Comparison of ENCODE assay signal across 14 cellular contexts in genomic region chr11:7889985-7890384, GRCh38. TPM values are rescaled to one million over a fixed set of nuclear protein-coding genes. Genes with fewer than 3 reads are reported as not detected.
DNase-seq lines count a peak whose midpoint lies in the region; ATAC-seq, FAIRE-seq and TF ChIP-seq lines count a peak whose summit lies in the region.
"Had no signal": no experiment of that assay in that cellular context is flagged by ENCODE, and none has a peak within 500 bp of the region (broad histone marks: within the 10 kb centered on the region; RNA-seq: fewer than 3 reads in every experiment).

No MANE protein-coding gene starts in this region.

- WGBS in neuronal stem cell (ENCODE audit: extremely low coverage in 2 of 2, insufficient read length in 2 of 2, insufficient replicate concordance in 1 of 2), 2 donors = no CpG with 5 or more reads among the region's 5 CpGs
- WGBS in aorta, 2 donors = 18 to 27% methylated on average over 5 of the region's 5 CpGs

- no peak overlapping the region for H3K14ac ChIP-seq in neuronal stem cell (ENCODE audit: low read length)

- intact Hi-C loops in OCI-LY7 (cut with micrococcal nuclease; ENCODE audit: unreplicated experiment) = no loop called here
- intact Hi-C loops in Calu3 (cut with micrococcal nuclease; ENCODE audit: unreplicated experiment) = loop anchor here (5.0 kb wide), 1 partner anchor 202 kb away; no protein-coding TSS in a partner anchor
- intact Hi-C loops in activated T-helper 1 cell treated with anti-CD3 and anti-CD28 coated beads, Interleukin-12 subunit alpha, Interleukin-12 subunit beta, Interleukin-2, Interleukin-4 antibody, amounts not matched to agents 30 ng/mL and 10 ng/mL and 1 ng/mL, durations not matched to agents 14 hours and 24 hours and 36 hours (cut with micrococcal nuclease) = no loop called here
- intact Hi-C loops in aorta (cut with DNase I) = loop anchor here in 1 of 2 donors (5.0 to 10.0 kb wide), 2 partner anchors 97 to 205 kb away; partner anchors contain the start of gene EIF3F

- H3K4me2 ChIP-seq in OCI-LY7 (ENCODE audit: low read length) (peak overlapping the region; percentile 58), neuronal stem cell (ENCODE audit: insufficient read depth, low read length, poor library complexity, severe bottlenecking) (no peak overlapping the region)

- no peak overlapping the region for H3K4me3 Mint-ChIP-seq in Calu3 (ENCODE audit: low read depth, unreplicated experiment)
- H3K4me3 Mint-ChIP-seq in activated T-helper 1 cell treated with anti-CD3 and anti-CD28 coated beads, Interleukin-12 subunit alpha, Interleukin-12 subunit beta, Interleukin-2, Interleukin-4 antibody, amounts not matched to agents 30 ng/mL and 10 ng/mL and 1 ng/mL, durations not matched to agents 14 hours and 24 hours and 36 hours = no peak overlapping the region
- H3K4me3 Mint-ChIP-seq: activated naive CD8-positive, alpha-beta T cell treated with anti-CD3 and anti-CD28 coated beads, Interleukin-2, amount 10 ng/mL, durations not matched to agents 7 days and 5 days had no signal

- no peaks in the 10 kb centered on the region for H3K79me2 ChIP-seq in OCI-LY7 (ENCODE audit: insufficient read depth, low read depth, low read length)

- no peak overlapping the region for H2AK5ac ChIP-seq in neuronal stem cell (ENCODE audit: low read depth, low read length)

- peak overlapping the region; percentile 16 for H3K4me3 ChIP-seq in OCI-LY7 (ENCODE audit: low read depth, low read length, poor library complexity, severe bottlenecking)
- H3K4me3 ChIP-seq in neuronal stem cell (ENCODE audit: low read length in 2 of 2) = no peak overlapping the region
- no peak overlapping the region for H3K4me3 ChIP-seq in aorta (ENCODE audit: low read length in 2 of 2)
- H3K4me3 ChIP-seq: psoas muscle had no signal

- TF ChIP-seq CTCF in OCI-LY7 (conservative IDR thresholded peaks at IDR 0.05; ENCODE audit: low read length) (no peak), Calu3 (IDR thresholded peaks at IDR 0.05; ENCODE audit: unreplicated experiment) (no peak)

- H3K27ac Mint-ChIP-seq in Calu3 (ENCODE audit: unreplicated experiment) = no peak overlapping the region
- no peak overlapping the region for H3K27ac Mint-ChIP-seq in activated T-helper 1 cell treated with anti-CD3 and anti-CD28 coated beads, Interleukin-12 subunit alpha, Interleukin-12 subunit beta, Interleukin-2, Interleukin-4 antibody, amounts not matched to agents 30 ng/mL and 10 ng/mL and 1 ng/mL, durations not matched to agents 14 hours and 24 hours and 36 hours
- H3K27ac Mint-ChIP-seq in activated naive CD4-positive, alpha-beta T cell treated with anti-CD3 and anti-CD28 coated beads, Interleukin-2, amount 50 U/mL, for 72 hours = no peak overlapping the region
- H3K27ac Mint-ChIP-seq: activated naive CD8-positive, alpha-beta T cell treated with anti-CD3 and anti-CD28 coated beads, Interleukin-2, amount 10 ng/mL, durations not matched to agents 7 days and 5 days had no signal

- H3K4me1 ChIP-seq in OCI-LY7 (ENCODE audit: insufficient read depth, low read length, poor library complexity, severe bottlenecking) (peaks cover 43% of the 10 kb centered on the region), neuronal stem cell (ENCODE audit: control insufficient read depth in 2 of 2, insufficient read depth in 1 of 2, low read depth in 1 of 2, low read length in 2 of 2) (peaks cover 0 to 14% of the 10 kb centered on the region in 2 donors), aorta (ENCODE audit: control insufficient read depth in 1 of 2, insufficient read depth in 2 of 2, low read length in 2 of 2) (no peaks in the 10 kb centered on the region)
- H3K4me1 ChIP-seq: psoas muscle had no signal

- no peak for TF ChIP-seq POLR2A in GM12891 (IDR thresholded peaks at IDR 0.05; ENCODE audit: low read depth, low read length)

- H3K23ac ChIP-seq in neuronal stem cell (ENCODE audit: low read depth, low read length, poor library complexity) = no peak overlapping the region

- H4K20me1 ChIP-seq in OCI-LY7 (ENCODE audit: insufficient read depth, low read length) = no peaks in the 10 kb centered on the region

- no peak overlapping the region for H3K18ac ChIP-seq in neuronal stem cell (ENCODE audit: low read length)

- no peaks in the 10 kb centered on the region for H3K27me3 ChIP-seq in neuronal stem cell (ENCODE audit: control insufficient read depth in 3 of 3, insufficient read depth in 3 of 3, low read depth in 1 of 3, low read length in 3 of 3)
- no peaks in the 10 kb centered on the region for H3K27me3 ChIP-seq in aorta (ENCODE audit: control insufficient read depth in 1 of 2, insufficient read depth in 2 of 2, low read length in 1 of 2)

- no peak overlapping the region for H4K8ac ChIP-seq in neuronal stem cell (ENCODE audit: low read depth, low read length)

- H3K27me3 Mint-ChIP-seq in Calu3 (ENCODE audit: unreplicated experiment) = peaks cover 26% of the 10 kb centered on the region
- H3K27me3 Mint-ChIP-seq in activated T-helper 1 cell treated with anti-CD3 and anti-CD28 coated beads, Interleukin-12 subunit alpha, Interleukin-12 subunit beta, Interleukin-2, Interleukin-4 antibody, amounts not matched to agents 30 ng/mL and 10 ng/mL and 1 ng/mL, durations not matched to agents 14 hours and 24 hours and 36 hours (ENCODE audit: insufficient read depth) = peaks cover 3% of the 10 kb centered on the region

- peaks cover 23% of the 10 kb centered on the region for H3K4me1 Mint-ChIP-seq in Calu3 (ENCODE audit: low read depth, unreplicated experiment)
- H3K4me1 Mint-ChIP-seq in activated T-helper 1 cell treated with anti-CD3 and anti-CD28 coated beads, Interleukin-12 subunit alpha, Interleukin-12 subunit beta, Interleukin-2, Interleukin-4 antibody, amounts not matched to agents 30 ng/mL and 10 ng/mL and 1 ng/mL, durations not matched to agents 14 hours and 24 hours and 36 hours (ENCODE audit: low read depth) = no peaks in the 10 kb centered on the region

- POLR2A ChIA-PET in OCI-LY7 (lab: Charles Lee) = interaction anchor here (0.6 to 3.4 kb wide), 6 partner anchors 11 to 1098 kb away, joined by 3 to 16 read pairs (median 4); partner anchors contain the start of gene EIF3F

- H3K9me2 ChIP-seq in OCI-LY7 (ENCODE audit: insufficient read depth, low read length) = no peaks in the 10 kb centered on the region

- H2BK15ac ChIP-seq in neuronal stem cell (ENCODE audit: low read length) = no peak overlapping the region

- H3K36me3 Mint-ChIP-seq in Calu3 (ENCODE audit: insufficient read depth, unreplicated experiment) = no peaks in the 10 kb centered on the region
- no peaks in the 10 kb centered on the region for H3K36me3 Mint-ChIP-seq in activated T-helper 1 cell treated with anti-CD3 and anti-CD28 coated beads, Interleukin-12 subunit alpha, Interleukin-12 subunit beta, Interleukin-2, Interleukin-4 antibody, amounts not matched to agents 30 ng/mL and 10 ng/mL and 1 ng/mL, durations not matched to agents 14 hours and 24 hours and 36 hours (ENCODE audit: low read depth)
- H3K36me3 Mint-ChIP-seq in activated naive CD4-positive, alpha-beta T cell treated with anti-CD3 and anti-CD28 coated beads, Interleukin-2, amount 50 U/mL, for 72 hours = no peaks in the 10 kb centered on the region
- H3K36me3 Mint-ChIP-seq: activated naive CD8-positive, alpha-beta T cell treated with anti-CD3 and anti-CD28 coated beads, Interleukin-2, amount 10 ng/mL, durations not matched to agents 7 days and 5 days had no signal

- no peak overlapping the region for H4K91ac ChIP-seq in neuronal stem cell (ENCODE audit: low read depth, low read length, poor library complexity)

- CTCF ChIA-PET in OCI-LY7 (lab: Charles Lee; ENCODE audit: unreplicated experiment) (interaction anchor here (4.9 kb wide), 1 partner anchor 97 kb away, joined by 42 read pairs; the partner anchor contains the start of gene EIF3F), Calu3 (lab: Charles Lee) (interaction anchor here (0.5 to 2.1 kb wide), 2 partner anchors 97 to 1515 kb away, joined by 6 to 9 read pairs; partner anchors contain the start of gene EIF3F)

- no peaks in the 10 kb centered on the region for H3K9me3 ChIP-seq in OCI-LY7 (ENCODE audit: low read length)
- H3K9me3 ChIP-seq in neuronal stem cell (replicated peaks in 1 of 2; ENCODE audit: control insufficient read depth in 2 of 2, insufficient read depth in 1 of 2, low read depth in 1 of 2, low read length in 2 of 2) = no peaks in the 10 kb centered on the region
- no peaks in the 10 kb centered on the region for H3K9me3 ChIP-seq in aorta (ENCODE audit: control insufficient read depth, low read length)
- H3K9me3 ChIP-seq: psoas muscle had no signal

- H3K36me3 ChIP-seq in OCI-LY7 (ENCODE audit: insufficient read depth, low read length) (no peaks in the 10 kb centered on the region), neuronal stem cell (replicated peaks in 1 of 2; ENCODE audit: control insufficient read depth in 2 of 2, insufficient read depth in 2 of 2, low read length in 2 of 2) (no peaks in the 10 kb centered on the region), aorta (ENCODE audit: control insufficient read depth in 1 of 2, insufficient read depth in 2 of 2, low read length in 1 of 2) (no peaks in the 10 kb centered on the region)

- no peak overlapping the region for H3K4ac ChIP-seq in neuronal stem cell (ENCODE audit: low read length)

- no peak for DNase-seq in GM12891 (ENCODE audit: insufficient read length, low spot score)
- peak; percentile 41 for DNase-seq in OCI-LY7 (ENCODE audit: low spot score)
- no peak for DNase-seq in neuronal stem cell (ENCODE audit: low spot score)
- DNase-seq in Calu3 = no peak
- no peak for DNase-seq in activated T-helper 1 cell treated with anti-CD3 and anti-CD28 coated beads, Interleukin-12 subunit alpha, Interleukin-12 subunit beta, Interleukin-2, Interleukin-4 antibody, amounts not matched to agents 30 ng/mL and 10 ng/mL and 1 ng/mL, durations not matched to agents 14 hours and 24 hours and 36 hours (ENCODE audit: low spot score)
- no peak for DNase-seq in activated naive CD4-positive, alpha-beta T cell treated with anti-CD3 and anti-CD28 coated beads, Interleukin-2, amount 50 U/mL, for 72 hours (ENCODE audit: low spot score in 2 of 2)
- DNase-seq in aorta = no peak
- DNase-seq: activated naive CD8-positive, alpha-beta T cell treated with anti-CD3 and anti-CD28 coated beads, Interleukin-2, amount 10 ng/mL, durations not matched to agents 7 days and 5 days; NCI-H2227 treated with DMSO at 0.1 percent for 48 hours; psoas muscle had no signal

- peak; percentile 56 for FAIRE-seq in GM12891 (lab: Jason Lieb, UNC)
- FAIRE-seq: TTC549 had no signal

- H2AFZ ChIP-seq in OCI-LY7 (ENCODE audit: low read length) = peak overlapping the region; percentile 94
- peak overlapping the region; percentile 66 for H2AFZ ChIP-seq in neuronal stem cell (ENCODE audit: low read length)

- H3K9ac ChIP-seq in neuronal stem cell (ENCODE audit: low read depth, low read length, poor library complexity) = no peak overlapping the region

- ATAC-seq in HG02610 (IDR thresholded peaks at IDR 0.05; ENCODE audit: unreplicated experiment) (peak; percentile 55), aorta (ENCODE audit: low FRiP score) (no peak)
- no peak for ATAC-seq in activated naive CD4-positive, alpha-beta T cell treated with anti-CD3 and anti-CD28 coated beads, Interleukin-2, amount 50 U/mL, for 72 hours
- ATAC-seq: esophagus mucosa, psoas muscle had no signal

- BruUV-seq in OCI-LY7 (replicated peaks; lab: Mats Ljungman, UMichigan) (no TSS peak), Calu3 (replicated peaks; lab: Mats Ljungman, UMichigan) (no TSS peak)

- H3K79me1 ChIP-seq in neuronal stem cell (ENCODE audit: low read depth, low read length) = no peaks in the 10 kb centered on the region

- no peak overlapping the region for H2BK5ac ChIP-seq in neuronal stem cell (ENCODE audit: low read length)

- no peak overlapping the region for H2BK120ac ChIP-seq in neuronal stem cell (ENCODE audit: low read depth, low read length)

- H2BK12ac ChIP-seq in neuronal stem cell (ENCODE audit: low read length) = no peak overlapping the region

- H3K9me3 Mint-ChIP-seq in Calu3 (ENCODE audit: low read depth, unreplicated experiment) = no peaks in the 10 kb centered on the region
- H3K9me3 Mint-ChIP-seq in activated T-helper 1 cell treated with anti-CD3 and anti-CD28 coated beads, Interleukin-12 subunit alpha, Interleukin-12 subunit beta, Interleukin-2, Interleukin-4 antibody, amounts not matched to agents 30 ng/mL and 10 ng/mL and 1 ng/mL, durations not matched to agents 14 hours and 24 hours and 36 hours = no peaks in the 10 kb centered on the region
- no peaks in the 10 kb centered on the region for H3K9me3 Mint-ChIP-seq in activated naive CD4-positive, alpha-beta T cell treated with anti-CD3 and anti-CD28 coated beads, Interleukin-2, amount 50 U/mL, for 72 hours
- H3K9me3 Mint-ChIP-seq: activated naive CD8-positive, alpha-beta T cell treated with anti-CD3 and anti-CD28 coated beads, Interleukin-2, amount 10 ng/mL, durations not matched to agents 7 days and 5 days had no signal

- H3K27ac ChIP-seq in OCI-LY7 (ENCODE audit: low read depth, low read length, poor library complexity, severe bottlenecking) (peak overlapping the region; percentile 74), neuronal stem cell (replicated peaks; ENCODE audit: low read length) (no peak overlapping the region), aorta (ENCODE audit: low read depth in 1 of 2, low read length in 2 of 2) (no peak overlapping the region)
- H3K27ac ChIP-seq: psoas muscle had no signal

RNA-seq across cellular contexts. Expression of gene OR10A6, which starts 41.1 kb away (rescaled TPM):
- polyA plus RNA-seq in GM12891 (2012; ENCODE audit: low read depth, missing spikeins) = not detected
- not detected in 2 replicates for total RNA-seq in OCI-LY7 (2014; rRNA removed; shearing (Covaris generic))
- total RNA-seq in OCI-LY7 (2022) (not detected in 2 replicates), Calu3 (2022) (not detected in 2 replicates), aorta (not detected)
- polyA plus RNA-seq in neuronal stem cell (2013, experiment 1 of 2) = not detected
- polyA plus RNA-seq in neuronal stem cell (2013, experiment 2 of 2) = not detected
- total RNA-seq in activated T-helper 1 cell treated with anti-CD3 and anti-CD28 coated beads, Interleukin-12 subunit alpha, Interleukin-12 subunit beta, Interleukin-2, Interleukin-4 antibody, amounts not matched to agents 30 ng/mL and 10 ng/mL and 1 ng/mL, durations not matched to agents 14 hours and 24 hours and 36 hours = not detected in 2 replicates
- not detected for total RNA-seq in activated naive CD4-positive, alpha-beta T cell treated with anti-CD3 and anti-CD28 coated beads, Interleukin-2, amount 50 U/mL, for 72 hours
- polyA plus RNA-seq in aorta = not detected
- total RNA-seq: activated naive CD8-positive, alpha-beta T cell treated with anti-CD3 and anti-CD28 coated beads, Interleukin-2, amount 10 ng/mL, durations not matched to agents 7 days and 5 days; esophagus mucosa; lung microvascular endothelial cell; psoas muscle had no signal
- polyA plus RNA-seq: psoas muscle had no signal

RNA-seq across cellular contexts. Expression of gene OR10A3, which starts 51.5 kb away (rescaled TPM):
- not detected for polyA plus RNA-seq in GM12891 (2012; ENCODE audit: low read depth, missing spikeins)
- not detected in 2 replicates for total RNA-seq in OCI-LY7 (2014; rRNA removed; shearing (Covaris generic))
- total RNA-seq in OCI-LY7 (2022) = not detected in 2 replicates
- not detected for polyA plus RNA-seq in neuronal stem cell (2013, experiment 1 of 2)
- not detected for polyA plus RNA-seq in neuronal stem cell (2013, experiment 2 of 2)
- total RNA-seq in Calu3 (2022) = not detected in 2 replicates
- total RNA-seq in activated T-helper 1 cell treated with anti-CD3 and anti-CD28 coated beads, Interleukin-12 subunit alpha, Interleukin-12 subunit beta, Interleukin-2, Interleukin-4 antibody, amounts not matched to agents 30 ng/mL and 10 ng/mL and 1 ng/mL, durations not matched to agents 14 hours and 24 hours and 36 hours = not detected in 2 replicates
- total RNA-seq in activated naive CD4-positive, alpha-beta T cell treated with anti-CD3 and anti-CD28 coated beads, Interleukin-2, amount 50 U/mL, for 72 hours = not detected
- not detected for total RNA-seq in aorta
- not detected for polyA plus RNA-seq in aorta
- total RNA-seq: activated naive CD8-positive, alpha-beta T cell treated with anti-CD3 and anti-CD28 coated beads, Interleukin-2, amount 10 ng/mL, durations not matched to agents 7 days and 5 days; esophagus mucosa; lung microvascular endothelial cell; psoas muscle had no signal
- polyA plus RNA-seq: psoas muscle had no signal

RNA-seq across cellular contexts. Expression of gene OR5P3, which starts 59.3 kb away (rescaled TPM):
- not detected for polyA plus RNA-seq in GM12891 (2012; ENCODE audit: low read depth, missing spikeins)
- not detected in 2 replicates for total RNA-seq in OCI-LY7 (2014; rRNA removed; shearing (Covaris generic))
- total RNA-seq in OCI-LY7 (2022) = not detected in 2 replicates
- polyA plus RNA-seq in neuronal stem cell (2013, experiment 1 of 2) = not detected
- not detected for polyA plus RNA-seq in neuronal stem cell (2013, experiment 2 of 2)
- not detected in 2 replicates for total RNA-seq in Calu3 (2022)
- not detected in 2 replicates for total RNA-seq in activated T-helper 1 cell treated with anti-CD3 and anti-CD28 coated beads, Interleukin-12 subunit alpha, Interleukin-12 subunit beta, Interleukin-2, Interleukin-4 antibody, amounts not matched to agents 30 ng/mL and 10 ng/mL and 1 ng/mL, durations not matched to agents 14 hours and 24 hours and 36 hours
- total RNA-seq in activated naive CD4-positive, alpha-beta T cell treated with anti-CD3 and anti-CD28 coated beads, Interleukin-2, amount 50 U/mL, for 72 hours = not detected
- total RNA-seq in aorta = under 1 TPM in 1 of 2 donors, not detected in 1; 0.42 TPM
- polyA plus RNA-seq in aorta = not detected
- total RNA-seq: activated naive CD8-positive, alpha-beta T cell treated with anti-CD3 and anti-CD28 coated beads, Interleukin-2, amount 10 ng/mL, durations not matched to agents 7 days and 5 days; esophagus mucosa; lung microvascular endothelial cell; psoas muscle had no signal
- polyA plus RNA-seq: psoas muscle had no signal
